ENCODE assay signal across 8 cellular contexts in the genomic region with DNA sequence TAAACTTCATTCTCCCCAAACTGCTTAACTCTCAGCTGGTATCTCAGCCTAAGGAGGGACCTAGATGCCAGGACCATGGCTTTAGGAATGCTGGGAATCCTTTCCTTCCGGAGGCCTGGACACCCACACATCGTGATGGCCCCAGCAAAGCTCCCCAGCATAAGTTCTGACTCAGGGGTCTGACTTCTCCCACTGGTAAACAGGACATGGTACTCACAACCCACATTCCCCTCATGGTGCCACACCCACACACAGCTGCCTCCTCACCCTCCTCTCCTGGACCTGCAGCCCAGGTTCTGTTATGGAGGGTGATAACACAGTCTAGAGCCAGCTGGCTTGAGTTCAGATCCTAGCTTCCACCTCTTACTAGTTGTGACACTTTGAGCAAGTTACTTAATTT. TPM values are rescaled to one million over a fixed set of nuclear protein-coding genes. Genes with fewer than 3 reads are reported as not detected.
DNase-seq lines count a peak whose midpoint lies in the region; ATAC-seq and TF ChIP-seq lines count a peak whose summit lies in the region.

No MANE protein-coding gene starts in this region.

- TF ChIP-seq RAD21 in SK-N-SH (IDR thresholded peaks at IDR 0.05; ENCODE audit: low read length), result no peak

- no peak overlapping the region for H2AFZ ChIP-seq in SK-N-SH (ENCODE audit: low read depth)

- no peaks in the 10 kb centered on the region for H3K9me2 ChIP-seq in SK-N-SH

- no peak for ATAC-seq in SK-N-SH treated with all-trans-retinoic acid at 6 μM for 48 hours
- ATAC-seq in activated CD8-positive, alpha-beta T cell treated with anti-CD3 and anti-CD28 coated beads, Interleukin-2, amount 10 ng/mL, durations not matched to agents 7 days and 5 days, result no peak
- ATAC-seq in HG03175 (IDR thresholded peaks at IDR 0.05; ENCODE audit: unreplicated experiment), result no peak

- no peaks in the 10 kb centered on the region for H3K79me2 ChIP-seq in SK-N-SH (ENCODE audit: insufficient read depth)

- no peaks in the 10 kb centered on the region for H3K9me3 Mint-ChIP-seq in activated CD8-positive, alpha-beta T cell treated with anti-CD3 and anti-CD28 coated beads, Interleukin-2, amount 10 ng/mL, durations not matched to agents 7 days and 5 days (ENCODE audit: insufficient read depth)
- H3K9me3 Mint-ChIP-seq in glutamatergic neuron (ENCODE audit: unreplicated experiment), result peaks cover 3% of the 10 kb centered on the region

- CTCF ChIA-PET in SK-N-SH (lab: Yijun Ruan, JAX), result interaction anchor here (1.0 to 5.7 kb wide), 6 partner anchors 10 to 144 kb away, joined by 3 to 65 read pairs (median 8); a partner anchor contains a TSS
- CTCF ChIA-PET in activated CD8-positive, alpha-beta T cell treated with anti-CD3 and anti-CD28 coated beads, Interleukin-2, amount 10 ng/mL, durations not matched to agents 7 days and 5 days (lab: Charles Lee), result interaction anchor here (0.7 to 11.0 kb wide), 11 partner anchors 10 to 229 kb away, joined by 3 to 237 read pairs (median 7); a partner anchor contains a TSS

- H3K9me3 ChIP-seq in SK-N-SH (no peaks in the 10 kb centered on the region), stomach (no peaks in the 10 kb centered on the region)

- H3K36me3 ChIP-seq in SK-N-SH (replicated peaks in 1 of 2; ENCODE audit: control insufficient read depth in 1 of 2, insufficient read depth in 2 of 2, low read length in 1 of 2), result peaks cover 3 to 5% of the 10 kb centered on the region in 2 experiments
- H3K36me3 ChIP-seq in stomach, result peaks cover 0 to 6% (median 5%) of the 10 kb centered on the region in 4 donors

- TF ChIP-seq CTCF in SK-N-SH (IDR thresholded peaks at IDR 0.05), result no peak
- TF ChIP-seq CTCF in glutamatergic neuron (IDR thresholded peaks at IDR 0.05; ENCODE audit: partially characterized antibody, unreplicated experiment), result no peak
- TF ChIP-seq CTCF in stomach (IDR thresholded peaks at IDR 0.05), result no peak

- H3K36me3 Mint-ChIP-seq in activated CD8-positive, alpha-beta T cell treated with anti-CD3 and anti-CD28 coated beads, Interleukin-2, amount 10 ng/mL, durations not matched to agents 7 days and 5 days (ENCODE audit: low read depth), result peaks cover 9% of the 10 kb centered on the region
- no peaks in the 10 kb centered on the region for H3K36me3 Mint-ChIP-seq in glutamatergic neuron (ENCODE audit: unreplicated experiment)

- peak overlapping the region; percentile 85 for H3K4me3 Mint-ChIP-seq in activated CD8-positive, alpha-beta T cell treated with anti-CD3 and anti-CD28 coated beads, Interleukin-2, amount 10 ng/mL, durations not matched to agents 7 days and 5 days
- H3K4me3 Mint-ChIP-seq in glutamatergic neuron (ENCODE audit: unreplicated experiment), result peak overlapping the region; percentile 79

- POLR2A ChIA-PET in SK-N-SH (lab: Yijun Ruan, JAX), result no interaction called here
- POLR2A ChIA-PET in activated CD8-positive, alpha-beta T cell treated with anti-CD3 and anti-CD28 coated beads, Interleukin-2, amount 10 ng/mL, durations not matched to agents 7 days and 5 days (lab: Charles Lee), result interaction anchor here (1.4 to 6.0 kb wide), 2 partner anchors 10 to 15 kb away, joined by 4 to 44 read pairs; a partner anchor contains a TSS

- WGBS in SK-N-SH (ENCODE audit: low lambda C conversion rate), result 72% methylated on average over 2 of the region's 2 CpGs
- 55 to 83% (median 82%) methylated on average over 2 of the region's 2 CpGs for WGBS in stomach, 5 donors

- no peak overlapping the region for H3K9ac ChIP-seq in SK-N-SH

- TF ChIP-seq EP300 in SK-N-SH (IDR thresholded peaks at IDR 0.05; ENCODE audit: borderline replicate concordance in 1 of 2, low read depth in 1 of 2, low read length in 1 of 2) (no peak), stomach (IDR thresholded peaks at IDR 0.05) (no peak)

- H3K4me1 ChIP-seq in SK-N-SH (ENCODE audit: control insufficient read depth in 1 of 2, insufficient read depth in 2 of 2, low read depth in 1 of 2, low read length in 1 of 2) (peaks cover 14 to 18% of the 10 kb centered on the region in 2 experiments; a peak in 2 of 4 replicates), stomach (peaks cover 20 to 48% (median 38%) of the 10 kb centered on the region in 4 donors)

- no peaks in the 10 kb centered on the region for H3K27me3 Mint-ChIP-seq in activated CD8-positive, alpha-beta T cell treated with anti-CD3 and anti-CD28 coated beads, Interleukin-2, amount 10 ng/mL, durations not matched to agents 7 days and 5 days (ENCODE audit: low read depth)
- peaks cover 12% of the 10 kb centered on the region for H3K27me3 Mint-ChIP-seq in glutamatergic neuron (ENCODE audit: unreplicated experiment)

- no peak for DNase-seq in SK-N-SH
- DNase-seq in activated CD8-positive, alpha-beta T cell treated with anti-CD3 and anti-CD28 coated beads, Interleukin-2, amount 10 ng/mL, durations not matched to agents 7 days and 5 days, result no peak
- DNase-seq in glutamatergic neuron, result no peak
- no peak for DNase-seq in stomach
- no peak for DNase-seq in stimulated activated CD4-positive, alpha-beta T cell treated with anti-CD3 and anti-CD28 coated beads, Interleukin-4, amount 100 ng/mL, for 1 hour
- DNase-seq in NCI-H1105 treated with DMSO at 0.1 percent for 48 hours (lab: John Stamatoyannopoulos, UW), result no peak

- H3K4me3 ChIP-seq in SK-N-SH (ENCODE audit: low read depth in 2 of 2, low read length in 1 of 2) (no peak overlapping the region), stomach (peak overlapping the region in 1 of 4 donors; percentile 56)

- H3F3A ChIP-seq in SK-N-SH (replicated peaks; ENCODE audit: insufficient read depth), result peaks cover 40% of the 10 kb centered on the region

- H3K27ac ChIP-seq in SK-N-SH (ENCODE audit: low read depth in 2 of 2, low read length in 1 of 2) (no peak overlapping the region), stomach (peak overlapping the region in 4 of 5 donors; percentile 89 to 96 (median 92))

- peaks cover 36% of the 10 kb centered on the region for H3K4me1 Mint-ChIP-seq in activated CD8-positive, alpha-beta T cell treated with anti-CD3 and anti-CD28 coated beads, Interleukin-2, amount 10 ng/mL, durations not matched to agents 7 days and 5 days (ENCODE audit: low read depth)
- H3K4me1 Mint-ChIP-seq in glutamatergic neuron (ENCODE audit: low read depth, unreplicated experiment), result peaks cover 7% of the 10 kb centered on the region

- TF ChIP-seq POLR2A in stomach (IDR thresholded peaks at IDR 0.05), result no peak

- no peaks in the 10 kb centered on the region for H4K20me1 ChIP-seq in SK-N-SH (ENCODE audit: insufficient read depth)

- intact Hi-C loops in stomach (cut with DNase I; ENCODE audit: low total_unique reads), result no loop called here

- peak overlapping the region; percentile 83 for H3K27ac Mint-ChIP-seq in activated CD8-positive, alpha-beta T cell treated with anti-CD3 and anti-CD28 coated beads, Interleukin-2, amount 10 ng/mL, durations not matched to agents 7 days and 5 days
- H3K27ac Mint-ChIP-seq in glutamatergic neuron (ENCODE audit: unreplicated experiment), result peak overlapping the region; percentile 67

- H3K27me3 ChIP-seq in SK-N-SH (ENCODE audit: insufficient read depth) (no peaks in the 10 kb centered on the region), stomach (no peaks in the 10 kb centered on the region)

- peak overlapping the region; percentile 76; the same call in 1 of the 2 replicates for H3K4me2 ChIP-seq in SK-N-SH

TF ChIP-seq in SK-N-SH treated with all-trans-retinoic acid at 6 μM for 48 hours, 23 proteins besides CTCF, POLR2A, EP300 and RAD21 (continues in another document):
- TF ChIP-seq PPARA (CRISPR knock-in tag; IDR thresholded peaks at IDR 0.05; ENCODE audit: borderline replicate concordance) (no peak), TOX (CRISPR knock-in tag; IDR thresholded peaks at IDR 0.05; ENCODE audit: borderline replicate concordance) (no peak)

RNA-seq across cellular contexts. Expression of a gene that starts 0.7 kb away (rescaled TPM):
- polyA plus RNA-seq in SK-N-SH (2012; rRNA removed) (7.4 and 9.0 TPM in 2 replicates), stomach (1 to 10 TPM; 1.1 to 3.4 (median 1.2) TPM)
- polyA plus RNA-seq in SK-N-SH (2012; cell fraction: cytosol; rRNA removed), result 6.0 and 10.3 TPM in 2 replicates
- 10.3 and 20.5 TPM in 2 replicates for polyA plus RNA-seq in SK-N-SH (2012; cell fraction: nucleus; rRNA removed)
- total RNA-seq in activated CD8-positive, alpha-beta T cell treated with anti-CD3 and anti-CD28 coated beads, Interleukin-2, amount 10 ng/mL, durations not matched to agents 7 days and 5 days, result 1 to 10 TPM; 4.2 TPM
- total RNA-seq in glutamatergic neuron (ENCODE audit: unreplicated experiment) (0.49 TPM), stomach (1 to 10 TPM in 4 of 5 donors, not detected in 1; 1.0 to 9.3 (median 6.0) TPM)

RNA-seq across cellular contexts. Expression of a gene that starts 12.9 kb away (rescaled TPM):
- polyA plus RNA-seq in SK-N-SH (2012; rRNA removed) (4.4 and 5.1 TPM in 2 replicates), stomach (1 to 10 TPM in 1 of 3 donors, under 1 TPM in 2; 0.31 to 2.9 (median 0.87) TPM)
- polyA plus RNA-seq in SK-N-SH (2012; cell fraction: cytosol; rRNA removed), result 0.80 and 1.3 TPM in 2 replicates
- 50.1 and 51.1 TPM in 2 replicates for polyA plus RNA-seq in SK-N-SH (2012; cell fraction: nucleus; rRNA removed)
- 10 to 100 TPM in 1 of 2 experiments, 1 to 10 TPM in 1; 8.8 to 10.3 TPM for total RNA-seq in activated CD8-positive, alpha-beta T cell treated with anti-CD3 and anti-CD28 coated beads, Interleukin-2, amount 10 ng/mL, durations not matched to agents 7 days and 5 days
- total RNA-seq in glutamatergic neuron (ENCODE audit: unreplicated experiment) (12.3 TPM), stomach (1 to 10 TPM in 3 of 5 donors, under 1 TPM in 1, not detected in 1; 0.37 to 7.8 (median 4.9) TPM)

RNA-seq across cellular contexts. Expression of a gene that starts 14.9 kb away (rescaled TPM):
- polyA plus RNA-seq in SK-N-SH (2012; rRNA removed) (390 and 555 TPM in 2 replicates), stomach (100 to 1,000 TPM; 111 to 148 (median 116) TPM)
- 477 and 538 TPM in 2 replicates for polyA plus RNA-seq in SK-N-SH (2012; cell fraction: cytosol; rRNA removed)
- 138 and 181 TPM in 2 replicates for polyA plus RNA-seq in SK-N-SH (2012; cell fraction: nucleus; rRNA removed)
- total RNA-seq in activated CD8-positive, alpha-beta T cell treated with anti-CD3 and anti-CD28 coated beads, Interleukin-2, amount 10 ng/mL, durations not matched to agents 7 days and 5 days, result 100 to 1,000 TPM; 248 to 278 TPM
- total RNA-seq in glutamatergic neuron (ENCODE audit: unreplicated experiment) (214 TPM), stomach (10 to 100 TPM; 20.2 to 90.7 (median 43.2) TPM)

RNA-seq across cellular contexts. Expression of a gene that starts 15.2 kb away (rescaled TPM):
- 26.3 and 27.4 TPM in 2 replicates for polyA plus RNA-seq in SK-N-SH (2012; rRNA removed)
- polyA plus RNA-seq in SK-N-SH (2012; cell fraction: cytosol; rRNA removed), result 13.4 and 18.4 TPM in 2 replicates
- polyA plus RNA-seq in SK-N-SH (2012; cell fraction: nucleus; rRNA removed), result 98.5 and 103 TPM in 2 replicates
- 10 to 100 TPM; 66.7 to 76.5 TPM for total RNA-seq in activated CD8-positive, alpha-beta T cell treated with anti-CD3 and anti-CD28 coated beads, Interleukin-2, amount 10 ng/mL, durations not matched to agents 7 days and 5 days
- 55.7 TPM for total RNA-seq in glutamatergic neuron (ENCODE audit: unreplicated experiment)
- 100 to 1,000 TPM in 1 of 5 donors, 10 to 100 TPM in 4; 12.9 to 146 (median 29.5) TPM for total RNA-seq in stomach
- polyA plus RNA-seq in stomach, result 10 to 100 TPM; 15.3 to 24.2 (median 20.0) TPM

RNA-seq across cellular contexts. Expression of a gene that starts 28.2 kb away (rescaled TPM):
- polyA plus RNA-seq in SK-N-SH (2012; rRNA removed), result 55.2 and 56.2 TPM in 2 replicates
- 26.4 and 34.7 TPM in 2 replicates for polyA plus RNA-seq in SK-N-SH (2012; cell fraction: cytosol; rRNA removed)
- polyA plus RNA-seq in SK-N-SH (2012; cell fraction: nucleus; rRNA removed), result 200 and 219 TPM in 2 replicates
- 100 to 1,000 TPM; 125 to 129 TPM for total RNA-seq in activated CD8-positive, alpha-beta T cell treated with anti-CD3 and anti-CD28 coated beads, Interleukin-2, amount 10 ng/mL, durations not matched to agents 7 days and 5 days
- 129 TPM for total RNA-seq in glutamatergic neuron (ENCODE audit: unreplicated experiment)
- total RNA-seq in stomach, result 100 to 1,000 TPM in 1 of 5 donors, 10 to 100 TPM in 4; 43.0 to 190 (median 60.7) TPM
- 10 to 100 TPM; 51.9 to 97.3 (median 69.1) TPM for polyA plus RNA-seq in stomach

Comparison
In these comparisons a context has a peak if more than half of its experiments do, and no peak if none do; other contexts are left out.
1. H3K27ac ChIP-seq: peak in stomach (4 of 5); none in SK-N-SH (0 of 2).